31 cellular contexts compared by ENCODE assay signal in the genomic region with DNA sequence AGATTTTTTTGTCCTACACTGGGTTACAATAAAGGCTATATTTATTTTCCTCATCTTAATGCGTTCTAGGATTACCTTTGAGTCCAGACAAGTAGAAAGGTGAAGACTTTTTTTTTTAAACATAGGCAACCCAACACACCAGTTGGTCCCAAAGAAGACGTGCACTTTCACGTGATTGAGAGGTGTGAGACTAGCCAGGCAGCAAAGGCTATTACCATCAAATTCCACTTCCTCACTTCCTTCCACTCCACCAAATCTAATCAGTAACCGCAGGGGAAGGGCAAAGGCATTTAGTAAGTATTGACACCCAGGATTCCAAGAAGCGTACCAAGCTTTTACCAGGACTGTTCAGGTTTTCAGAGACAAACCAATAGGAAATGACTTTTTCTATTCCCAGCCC.
"Had no signal": no experiment of that assay in that cellular context is flagged by ENCODE, and none has a peak within 500 bp of the region (broad histone marks: within the 10 kb centered on the region; RNA-seq: fewer than 3 reads in every experiment).

No MANE protein-coding gene starts in this region.

- H3K36me3 ChIP-seq: adrenal gland, heart left ventricle, WERI-Rb-1 had no signal

- H3K4me1 Mint-ChIP-seq: activated B cell treated with CpG ODN at 0.5 μM for 24 hours; activated naive CD4-positive, alpha-beta T cell treated with anti-CD3 and anti-CD28 coated beads, Interleukin-2, amount 50 U/mL, for 24 hours; activated naive CD8-positive, alpha-beta T cell treated with anti-CD3 and anti-CD28 coated beads for 36 hours; activated naive CD8-positive, alpha-beta T cell treated with anti-CD3 and anti-CD28 coated beads, Interleukin-2, amount 50 U/mL, for 24 hours; T-helper 17 cell had no signal

- H3K4me1 ChIP-seq: adrenal gland, body of pancreas, heart left ventricle had no signal

- H3K9me3 ChIP-seq: adrenal gland, body of pancreas had no signal

- H3K36me3 Mint-ChIP-seq: activated naive CD8-positive, alpha-beta T cell treated with anti-CD3 and anti-CD28 coated beads for 36 hours had no signal

- H3K4me3 Mint-ChIP-seq: activated B cell treated with CpG ODN at 0.5 μM for 24 hours; activated CD8-positive, alpha-beta T cell treated with anti-CD3 and anti-CD28 coated beads for 36 hours; activated naive CD4-positive, alpha-beta T cell treated with anti-CD3 and anti-CD28 coated beads for 36 hours; activated naive CD4-positive, alpha-beta T cell treated with anti-CD3 and anti-CD28 coated beads, Interleukin-2, amount 50 U/mL, for 24 hours; activated naive CD8-positive, alpha-beta T cell treated with anti-CD3 and anti-CD28 coated beads for 36 hours; activated naive CD8-positive, alpha-beta T cell treated with anti-CD3 and anti-CD28 coated beads, Interleukin-2, amount 50 U/mL, for 24 hours; activated T-cell treated with anti-CD3 and anti-CD28 coated beads, Interleukin-2, amount 50 U/mL, for 4 hours; activated T-helper 17 cell treated with anti-CD3 and anti-CD28 coated beads, Interleukin-2, amount 50 U/mL, for 72 hours; effector memory CD8-positive, alpha-beta T cell; T-helper 17 cell; T-helper 2 cell treated with Interferon-gamma antibody and Interleukin-4, amounts not matched to agents 5 μg/mL and 100 μg/mL, for 36 hours had no signal

- H3K27ac Mint-ChIP-seq: activated B cell treated with CpG ODN at 0.5 μM for 24 hours; activated CD8-positive, alpha-beta T cell treated with anti-CD3 and anti-CD28 coated beads for 36 hours; activated naive CD4-positive, alpha-beta T cell treated with anti-CD3 and anti-CD28 coated beads for 36 hours; activated naive CD4-positive, alpha-beta T cell treated with anti-CD3 and anti-CD28 coated beads, Interleukin-2, amount 50 U/mL, for 24 hours; activated naive CD8-positive, alpha-beta T cell treated with anti-CD3 and anti-CD28 coated beads for 36 hours; activated naive CD8-positive, alpha-beta T cell treated with anti-CD3 and anti-CD28 coated beads, Interleukin-2, amount 50 U/mL, for 24 hours; activated T-helper 17 cell treated with anti-CD3 and anti-CD28 coated beads, Interleukin-2, amount 50 U/mL, for 72 hours; effector memory CD8-positive, alpha-beta T cell; T-helper 17 cell; T-helper 2 cell treated with Interferon-gamma antibody and Interleukin-4, amounts not matched to agents 5 μg/mL and 100 μg/mL, for 36 hours had no signal

- H3K27ac ChIP-seq: adrenal gland, body of pancreas, epithelial cell of prostate, heart left ventricle, WERI-Rb-1 had no signal

- H3K4me3 ChIP-seq: adrenal gland, body of pancreas, heart left ventricle had no signal

- H3K27me3 ChIP-seq: adrenal gland, body of pancreas had no signal

- DNase-seq: activated B cell treated with CpG ODN at 0.5 μM for 24 hours; activated CD4-positive, alpha-beta T cell treated with anti-CD3 and anti-CD28 coated beads for 48 hours; activated CD4-positive, alpha-beta T cell treated with anti-CD3 and anti-CD28 coated beads, Interleukin-2, amount 50 U/mL, for 1 hour; activated CD4-positive, alpha-beta T cell treated with anti-CD3 and anti-CD28 coated beads, Interleukin-2, amount 50 U/mL, for 48 hours; activated CD8-positive, alpha-beta memory T cell treated with anti-CD3 and anti-CD28 coated beads for 24 hours; activated CD8-positive, alpha-beta T cell treated with anti-CD3 and anti-CD28 coated beads for 36 hours; activated effector memory CD4-positive, alpha-beta T cell treated with anti-CD3 and anti-CD28 coated beads, Interleukin-2, amount 50 U/mL, for 16 hours; activated naive CD4-positive, alpha-beta T cell treated with anti-CD3 and anti-CD28 coated beads for 36 hours; activated naive CD8-positive, alpha-beta T cell treated with anti-CD3 and anti-CD28 coated beads for 36 hours; activated naive CD8-positive, alpha-beta T cell treated with anti-CD3 and anti-CD28 coated beads, Interleukin-2, amount 50 U/mL, for 24 hours; activated T-cell treated with anti-CD3 and anti-CD28 coated beads, Interleukin-2, amount 50 U/mL, for 4 hours; amygdala; aorta; body of pancreas; caudate nucleus; cortex of kidney; dermis blood vessel endothelial cell; effector CD4-positive, alpha-beta T cell; effector memory CD8-positive, alpha-beta T cell; foreskin fibroblast; glutamatergic neuron; heart left ventricle; T-helper 1 cell; T-helper 17 cell; T1000; WERI-Rb-1 had no signal
